In genomic region chr7:150927157-150927953, GRCh38 we compare ENCODE assay signal across 1 cellular context.
TF ChIP-seq lines count a peak whose summit lies in the region.

No MANE protein-coding gene starts in this region.

TF ChIP-seq in GM23338, 12 proteins besides CTCF, POLR2A, EP300 and RAD21 (continued from another document):
- TF ChIP-seq CREB1 (CRISPR knock-in tag; IDR thresholded peaks at IDR 0.05; ENCODE audit: low read depth) (no peak), STAT1 (IDR thresholded peaks at IDR 0.05; ENCODE audit: unreplicated experiment) (no peak), ZNF114 (CRISPR knock-in tag; IDR thresholded peaks at IDR 0.05) (no peak), ZNF462 (CRISPR knock-in tag; IDR thresholded peaks at IDR 0.05) (no peak), POLR2AphosphoS5 (IDR thresholded peaks at IDR 0.05; ENCODE audit: low read depth) (no peak), JUNB (IDR thresholded peaks at IDR 0.05; ENCODE audit: unreplicated experiment) (no peak), ETS1 (IDR thresholded peaks at IDR 0.05) (no peak), ZNF331 (CRISPR knock-in tag; IDR thresholded peaks at IDR 0.05; ENCODE audit: low read depth) (no peak), NANOG (IDR thresholded peaks at IDR 0.05; ENCODE audit: borderline replicate concordance) (no peak)
